In the genomic region with DNA sequence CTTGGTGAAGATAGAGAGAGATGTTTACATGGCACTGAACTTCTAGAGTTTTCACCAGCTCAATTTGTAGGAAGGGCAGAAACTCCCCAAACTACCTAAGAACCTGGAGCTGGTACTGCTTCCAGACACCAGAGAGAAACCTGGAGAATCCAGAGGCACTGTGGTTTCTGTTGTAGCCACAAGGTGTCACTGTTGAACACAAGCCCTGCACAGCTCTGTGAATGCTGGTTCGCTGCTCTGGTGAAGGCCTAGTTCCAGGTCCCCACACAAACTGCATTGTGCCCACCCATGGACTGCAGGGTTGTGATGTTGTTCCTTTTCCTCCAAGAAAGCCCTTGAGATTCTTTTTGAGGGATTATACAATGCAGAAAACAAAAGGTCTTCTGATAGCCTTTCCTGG, we compare ENCODE assay signal across 11 cellular contexts.
DNase-seq lines count a peak whose midpoint lies in the region; ATAC-seq, FAIRE-seq and TF ChIP-seq lines count a peak whose summit lies in the region.
"Had no signal": no experiment of that assay in that cellular context is flagged by ENCODE, and none has a peak within 500 bp of the region (broad histone marks: within the 10 kb centered on the region; RNA-seq: fewer than 3 reads in every experiment).

No MANE protein-coding gene starts in this region.

- no peak overlapping the region for H3K9ac ChIP-seq in endodermal cell (ENCODE audit: extremely low read depth, low read length, poor library complexity, severe bottlenecking)

- H3K4me1 ChIP-seq in endodermal cell (ENCODE audit: control insufficient read depth, insufficient read depth, low read length): no peaks in the 10 kb centered on the region
- H3K4me1 ChIP-seq in psoas muscle: no peaks in the 10 kb centered on the region

- intact Hi-C loops in psoas muscle (cut with DNase I): no loop called here

- H3K27me3 Mint-ChIP-seq in endodermal cell (ENCODE audit: insufficient read depth): peaks cover 2% of the 10 kb centered on the region

- no peak for ATAC-seq in psoas muscle
- ATAC-seq: activated naive CD8-positive, alpha-beta T cell treated with anti-CD3 and anti-CD28 coated beads, Interleukin-2, amount 50 U/mL, for 24 hours had no signal

- H3K4me1 Mint-ChIP-seq in endodermal cell: peaks cover 2% of the 10 kb centered on the region

- no peak overlapping the region for H3K4me3 Mint-ChIP-seq in endodermal cell
- H3K4me3 Mint-ChIP-seq: activated naive CD8-positive, alpha-beta T cell treated with anti-CD3 and anti-CD28 coated beads, Interleukin-2, amount 50 U/mL, for 24 hours had no signal

- WGBS in endodermal cell (ENCODE audit: insufficient coverage in 1 of 2, insufficient read length in 1 of 2), 2 experiments: 100% methylated on average over 1 of the region's 1 CpG
- whole genome bisulfite sequencing in psoas muscle, 3 donors: 96 to 100% (median 97%) methylated on average over 1 of the region's 1 CpG

- H3K9me3 ChIP-seq in endodermal cell (ENCODE audit: control insufficient read depth, low read length) (peaks cover 30% of the 10 kb centered on the region), psoas muscle (peaks cover 13% of the 10 kb centered on the region)

- H3K36me3 Mint-ChIP-seq in endodermal cell (ENCODE audit: low read depth): peaks cover 11% of the 10 kb centered on the region

- TF ChIP-seq CTCF in endodermal cell (conservative IDR thresholded peaks at IDR 0.05) (peak; percentile 81), psoas muscle (IDR thresholded peaks at IDR 0.05) (peak; percentile 10)

- DNase-seq in NCI-H2227 (lab: John Stamatoyannopoulos, UW; ENCODE audit: unreplicated experiment) (peak; percentile 19), NCI-H2227 treated with DMSO at 0.1 percent for 48 hours (lab: John Stamatoyannopoulos, UW) (no peak), Kasumi-1 (lab: John Stamatoyannopoulos, UW) (peak; percentile 28 to 29), endodermal cell (peak; percentile 80), psoas muscle (no peak), RCC 7860 (ENCODE audit: low spot score) (no peak), GF-D8 (lab: John Stamatoyannopoulos, UW) (no peak), retina (no peak)
- DNase-seq: activated CD4-positive, CD25-positive, alpha-beta regulatory T cell; activated naive CD8-positive, alpha-beta T cell treated with anti-CD3 and anti-CD28 coated beads, Interleukin-2, amount 50 U/mL, for 24 hours; upper lobe of left lung had no signal

- H3K27ac Mint-ChIP-seq in endodermal cell: no peak overlapping the region
- H3K27ac Mint-ChIP-seq: activated naive CD8-positive, alpha-beta T cell treated with anti-CD3 and anti-CD28 coated beads, Interleukin-2, amount 50 U/mL, for 24 hours had no signal

- peak overlapping the region; percentile 44 for H3K4me3 ChIP-seq in endodermal cell (ENCODE audit: low read length)
- H3K4me3 ChIP-seq in psoas muscle: no peak overlapping the region
- H3K4me3 ChIP-seq: upper lobe of left lung had no signal

- H3K36me3 ChIP-seq in endodermal cell (ENCODE audit: control insufficient read depth, insufficient read depth, low read length) (no peaks in the 10 kb centered on the region), psoas muscle (ENCODE audit: insufficient read depth in 1 of 2, low read depth in 1 of 2) (no peaks in the 10 kb centered on the region)
- H3K36me3 ChIP-seq: upper lobe of left lung had no signal

- H3K27ac ChIP-seq in endodermal cell (ENCODE audit: low read depth, low read length) (no peak overlapping the region), psoas muscle (no peak overlapping the region)
- H3K27ac ChIP-seq: upper lobe of left lung had no signal

- FAIRE-seq in RCC 7860 (lab: Jason Lieb, UNC): no peak

- peaks cover 43% of the 10 kb centered on the region for H3K9me3 Mint-ChIP-seq in endodermal cell

- H3K27me3 ChIP-seq in endodermal cell (ENCODE audit: control insufficient read depth, insufficient read depth, low read length, poor library complexity, severe bottlenecking): no peaks in the 10 kb centered on the region
- H3K27me3 ChIP-seq in psoas muscle (ENCODE audit: insufficient read depth in 3 of 3, low read length in 2 of 3): no peaks in the 10 kb centered on the region
- H3K27me3 ChIP-seq: upper lobe of left lung had no signal

Comparison
In these comparisons a context has a peak if more than half of its experiments do, and no peak if none do; other contexts are left out.
1. DNase-seq: peak in NCI-H2227 (single experiment), Kasumi-1 (2 of 2) and endodermal cell (single experiment); none in NCI-H2227 treated with DMSO at 0.1 percent for 48 hours (single experiment), psoas muscle (0 of 2), RCC 7860 (single experiment), GF-D8 (single experiment) and retina (single experiment).